ENCODE assay signal across 30 cellular contexts in genomic region chr4:71832049-71832448, GRCh38. TPM values are rescaled to one million over a fixed set of nuclear protein-coding genes. Genes with fewer than 3 reads are reported as not detected.
"Had no signal": no experiment of that assay in that cellular context is flagged by ENCODE, and none has a peak within 500 bp of the region (broad histone marks: within the 10 kb centered on the region; RNA-seq: fewer than 3 reads in every experiment).

No MANE protein-coding gene starts in this region.

- H3K27me3 ChIP-seq: adrenal gland, body of pancreas, heart left ventricle, ovary, stomach, thyroid gland, upper lobe of right lung had no signal

- H3K36me3 Mint-ChIP-seq: activated naive CD8-positive, alpha-beta T cell treated with anti-CD3 and anti-CD28 coated beads for 36 hours; naive B cell; stimulated activated naive B cell treated with anti-CD40 and anti-IgM and Interleukin-4, amounts not matched to agents 10 μg/mL and 1 μg/mL and 100 μg/mL, for 72 hours had no signal

- DNase-seq: activated CD4-positive, alpha-beta T cell treated with anti-CD3 and anti-CD28 coated beads for 48 hours; activated CD4-positive, alpha-beta T cell treated with anti-CD3 and anti-CD28 coated beads, Interleukin-2, amount 50 U/mL, for 48 hours; activated CD8-positive, alpha-beta memory T cell treated with anti-CD3 and anti-CD28 coated beads for 24 hours; activated effector memory CD4-positive, alpha-beta T cell treated with anti-CD3 and anti-CD28 coated beads, Interleukin-2, amount 50 U/mL, for 16 hours; activated naive CD4-positive, alpha-beta T cell treated with anti-CD3 and anti-CD28 coated beads for 36 hours; activated naive CD8-positive, alpha-beta T cell treated with anti-CD3 and anti-CD28 coated beads for 36 hours; adrenal gland; aorta; body of pancreas; endodermal cell; foreskin fibroblast; heart left ventricle; kidney glomerular epithelial cell; left ventricle myocardium superior; mammary epithelial cell; naive B cell; nephron progenitor cell; ovary; stimulated activated CD4-positive, alpha-beta T cell treated with anti-CD3 and anti-CD28 coated beads, Interleukin-15, amount 100 ng/mL, for 24 hours; stimulated activated CD4-positive, alpha-beta T cell treated with anti-CD3 and anti-CD28 coated beads, Interleukin-2, amount 100 ng/mL, for 24 hours; stimulated activated naive B cell treated with anti-CD40 and anti-IgM and Interleukin-4, amounts not matched to agents 10 μg/mL and 1 μg/mL and 100 μg/mL, for 72 hours; stomach; thyroid gland; upper lobe of right lung had no signal

- H3K4me3 ChIP-seq: adrenal gland, body of pancreas, heart left ventricle, ovary, prostate gland, stomach, thyroid gland, upper lobe of right lung had no signal

- H3K9me3 Mint-ChIP-seq: activated naive CD8-positive, alpha-beta T cell treated with anti-CD3 and anti-CD28 coated beads for 36 hours; nephron progenitor cell; stimulated activated naive B cell treated with anti-CD40 and anti-IgM and Interleukin-4, amounts not matched to agents 10 μg/mL and 1 μg/mL and 100 μg/mL, for 72 hours had no signal

- H3K27me3 Mint-ChIP-seq: activated naive CD8-positive, alpha-beta T cell treated with anti-CD3 and anti-CD28 coated beads for 36 hours; naive B cell; stimulated activated naive B cell treated with anti-CD40 and anti-IgM and Interleukin-4, amounts not matched to agents 10 μg/mL and 1 μg/mL and 100 μg/mL, for 72 hours had no signal

- H3K4me1 Mint-ChIP-seq: activated naive CD8-positive, alpha-beta T cell treated with anti-CD3 and anti-CD28 coated beads for 36 hours; naive B cell; nephron progenitor cell; stimulated activated naive B cell treated with anti-CD40 and anti-IgM and Interleukin-4, amounts not matched to agents 10 μg/mL and 1 μg/mL and 100 μg/mL, for 72 hours had no signal

- H3K36me3 ChIP-seq: adrenal gland, heart left ventricle, ovary, prostate gland, stomach, thyroid gland, upper lobe of right lung had no signal

- H3K4me3 Mint-ChIP-seq: activated naive CD4-positive, alpha-beta T cell treated with anti-CD3 and anti-CD28 coated beads for 36 hours; activated naive CD8-positive, alpha-beta T cell treated with anti-CD3 and anti-CD28 coated beads for 36 hours; endodermal cell; naive B cell; nephron progenitor cell; stimulated activated naive B cell treated with anti-CD40 and anti-IgM and Interleukin-4, amounts not matched to agents 10 μg/mL and 1 μg/mL and 100 μg/mL, for 72 hours had no signal

- H3K9me3 ChIP-seq: adrenal gland, body of pancreas, heart left ventricle, ovary, prostate gland, stomach, thyroid gland, upper lobe of right lung had no signal

- H3K4me1 ChIP-seq: adrenal gland, body of pancreas, heart left ventricle, prostate gland, thyroid gland, upper lobe of right lung had no signal

- H3K27ac ChIP-seq: adrenal gland, body of pancreas, heart left ventricle, ovary, prostate gland, stomach, thyroid gland, upper lobe of right lung, VCaP had no signal

- ATAC-seq: activated CD4-positive, CD25-positive, alpha-beta regulatory T cell treated with anti-CD3 and anti-CD28 coated beads, Interleukin-2, amount 50 U/mL, for 24 hours; body of pancreas; esophagus mucosa; heart left ventricle; left ventricle myocardium superior; stimulated activated naive B cell treated with anti-CD40 and anti-IgM and Interleukin-4, amounts not matched to agents 10 μg/mL and 1 μg/mL and 100 μg/mL, for 72 hours had no signal

- H3K27ac Mint-ChIP-seq: activated naive CD4-positive, alpha-beta T cell treated with anti-CD3 and anti-CD28 coated beads for 36 hours; activated naive CD8-positive, alpha-beta T cell treated with anti-CD3 and anti-CD28 coated beads for 36 hours; endodermal cell; nephron progenitor cell; stimulated activated naive B cell treated with anti-CD40 and anti-IgM and Interleukin-4, amounts not matched to agents 10 μg/mL and 1 μg/mL and 100 μg/mL, for 72 hours had no signal

RNA-seq across cellular contexts. Expression of gene GC, which starts 48.2 kb away (rescaled TPM):
- total RNA-seq: activated naive CD4-positive, alpha-beta T cell treated with anti-CD3 and anti-CD28 coated beads for 36 hours; activated naive CD8-positive, alpha-beta T cell treated with anti-CD3 and anti-CD28 coated beads for 36 hours; aorta; cerebellum; left ventricle myocardium superior; mammary epithelial cell; T-helper 1 cell treated with Interleukin-12 subunit alpha and Interleukin-12 subunit beta and Interleukin-4 antibody, amounts not matched to agents 30 ng/mL and 1 ng/mL, for 36 hours; thyroid gland; upper lobe of right lung had no signal
